Comparison of ENCODE assay signal across 8 cellular contexts in genomic region chr3:50256978-50257890, GRCh38. TPM values are rescaled to one million over a fixed set of nuclear protein-coding genes. Genes with fewer than 3 reads are reported as not detected.
DNase-seq lines count a peak whose midpoint lies in the region; ATAC-seq and TF ChIP-seq lines count a peak whose summit lies in the region.

No MANE protein-coding gene starts in this region.

- H3K9me3 ChIP-seq in fibroblast of lung (ENCODE audit: control insufficient read depth, insufficient read depth, low read depth, low read length), result no peaks in the 10 kb centered on the region

- peaks cover 33% of the 10 kb centered on the region for H3K36me3 ChIP-seq in fibroblast of lung (ENCODE audit: control insufficient read depth, insufficient read depth, low read length)

- no peak overlapping the region for H2AFZ ChIP-seq in fibroblast of lung (ENCODE audit: low read length)

- no peak overlapping the region for H3K4me2 ChIP-seq in fibroblast of lung (ENCODE audit: extremely low read depth, insufficient read depth, low read length)

- no peaks in the 10 kb centered on the region for H4K20me1 ChIP-seq in fibroblast of lung (ENCODE audit: control insufficient read depth, extremely low read depth, insufficient read depth, low read length)

- in situ Hi-C loops in G401 (cut with HindIII; ENCODE audit: low sequenced_read_pairs), result no loop called here

- DNase-seq in G401 (ENCODE audit: low spot score), result peak; percentile 38
- peak; percentile 43 for DNase-seq in SW480 (ENCODE audit: low spot score)
- peak; percentile 30 to 37 for DNase-seq in fibroblast of lung (ENCODE audit: low read depth in 2 of 2)
- peak in 5 of 6 experiments; percentile 13 to 21 (median 17) for DNase-seq in stimulated activated naive CD4-positive, alpha-beta T cell (lab: John Stamatoyannopoulos, UW)
- DNase-seq in GM20000 (ENCODE audit: low spot score), result no peak

- H3K4me1 ChIP-seq in fibroblast of lung (ENCODE audit: control insufficient read depth, extremely low read depth, insufficient read depth, low read length), result peaks cover 16% of the 10 kb centered on the region

- H3K9ac ChIP-seq in fibroblast of lung (ENCODE audit: insufficient read depth, low read length), result no peak overlapping the region

- no peaks in the 10 kb centered on the region for H3K27me3 ChIP-seq in fibroblast of lung (ENCODE audit: control insufficient read depth, insufficient read depth, low read length)

- no peak overlapping the region for H3K4me3 ChIP-seq in fibroblast of lung (replicated peaks in 1 of 4; ENCODE audit: control extremely low read depth in 1 of 4, insufficient read depth in 1 of 4, low read depth in 3 of 4, low read length in 4 of 4)

- H3K27ac ChIP-seq in 22Rv1 (no peak overlapping the region), fibroblast of lung (ENCODE audit: insufficient read depth, low read length) (no peak overlapping the region)

- peaks cover 15% of the 10 kb centered on the region for H3K79me2 ChIP-seq in fibroblast of lung (ENCODE audit: control insufficient read depth, insufficient read depth, low read length)

- ATAC-seq in GM19467 (IDR thresholded peaks at IDR 0.05; ENCODE audit: unreplicated experiment), result no peak
- no peak for ATAC-seq in HG02571 (IDR thresholded peaks at IDR 0.05; ENCODE audit: unreplicated experiment)

- TF ChIP-seq CTCF in 22Rv1 (IDR thresholded peaks at IDR 0.05) (peak; percentile 87), fibroblast of lung (conservative IDR thresholded peaks at IDR 0.05 in 1 of 2, IDR thresholded peaks at IDR 0.05 in 1 of 2; ENCODE audit: low read depth in 1 of 2, low read length in 2 of 2) (peak; percentile 49 to 72), GM20000 (IDR thresholded peaks at IDR 0.05; ENCODE audit: extremely low read depth, missing control alignments) (no peak)

RNA-seq across cellular contexts. Expression of gene SEMA3B, which starts 11.7 kb away (rescaled TPM):
- 68.1 and 81.8 TPM in 2 replicates for total RNA-seq in G401 (2014; rRNA removed; shearing (Covaris generic))
- total RNA-seq in fibroblast of lung, result 51.6 and 85.2 TPM in 2 replicates
- 17.6 and 23.5 TPM in 2 replicates for polyA plus RNA-seq in fibroblast of lung
- polyA plus RNA-seq in fibroblast of lung (2012), result 26.0 and 32.8 TPM in 2 replicates
- polyA minus RNA-seq in fibroblast of lung (ENCODE audit: low replicate concordance), result 6.7 and 14.3 TPM in 2 replicates

RNA-seq across cellular contexts. Expression of gene GNAI2, which starts 21.2 kb away (rescaled TPM):
- total RNA-seq in G401 (2014; rRNA removed; shearing (Covaris generic)), result 67.4 and 104 TPM in 2 replicates
- 124 and 238 TPM in 2 replicates for total RNA-seq in fibroblast of lung
- polyA plus RNA-seq in fibroblast of lung, result 704 and 828 TPM in 2 replicates
- polyA plus RNA-seq in fibroblast of lung (2012), result 433 and 460 TPM in 2 replicates
- polyA minus RNA-seq in fibroblast of lung (ENCODE audit: low replicate concordance), result 885 and 1,144 TPM in 2 replicates

RNA-seq across cellular contexts. Expression of gene LSMEM2, which starts 21.7 kb away (rescaled TPM):
- total RNA-seq in G401 (2014; rRNA removed; shearing (Covaris generic)), result 1.6 TPM in 1 of 2 replicates, not detected in the other
- total RNA-seq in fibroblast of lung, result not detected in 2 replicates
- polyA plus RNA-seq in fibroblast of lung, result not detected in 2 replicates
- not detected in 2 replicates for polyA plus RNA-seq in fibroblast of lung (2012)
- not detected in 2 replicates for polyA minus RNA-seq in fibroblast of lung (ENCODE audit: low replicate concordance)

RNA-seq across cellular contexts. Expression of gene IFRD2, which starts 35.0 kb away (rescaled TPM):
- total RNA-seq in G401 (2014; rRNA removed; shearing (Covaris generic)), result 88.7 and 97.4 TPM in 2 replicates
- total RNA-seq in fibroblast of lung, result 51.0 and 56.0 TPM in 2 replicates
- 28.1 and 44.0 TPM in 2 replicates for polyA plus RNA-seq in fibroblast of lung
- 35.7 and 61.3 TPM in 2 replicates for polyA plus RNA-seq in fibroblast of lung (2012)
- polyA minus RNA-seq in fibroblast of lung (ENCODE audit: low replicate concordance), result 62.2 and 74.7 TPM in 2 replicates

RNA-seq across cellular contexts. Expression of gene HYAL3, which starts 42.0 kb away (rescaled TPM):
- 7.9 and 10.0 TPM in 2 replicates for total RNA-seq in G401 (2014; rRNA removed; shearing (Covaris generic))
- total RNA-seq in fibroblast of lung, result 5.6 and 7.4 TPM in 2 replicates
- polyA plus RNA-seq in fibroblast of lung, result 3.0 and 3.2 TPM in 2 replicates
- polyA plus RNA-seq in fibroblast of lung (2012), result 4.2 TPM in 2 replicates
- 4.3 and 5.3 TPM in 2 replicates for polyA minus RNA-seq in fibroblast of lung (ENCODE audit: low replicate concordance)
